1 cellular context compared by ENCODE assay signal in the genomic region with DNA sequence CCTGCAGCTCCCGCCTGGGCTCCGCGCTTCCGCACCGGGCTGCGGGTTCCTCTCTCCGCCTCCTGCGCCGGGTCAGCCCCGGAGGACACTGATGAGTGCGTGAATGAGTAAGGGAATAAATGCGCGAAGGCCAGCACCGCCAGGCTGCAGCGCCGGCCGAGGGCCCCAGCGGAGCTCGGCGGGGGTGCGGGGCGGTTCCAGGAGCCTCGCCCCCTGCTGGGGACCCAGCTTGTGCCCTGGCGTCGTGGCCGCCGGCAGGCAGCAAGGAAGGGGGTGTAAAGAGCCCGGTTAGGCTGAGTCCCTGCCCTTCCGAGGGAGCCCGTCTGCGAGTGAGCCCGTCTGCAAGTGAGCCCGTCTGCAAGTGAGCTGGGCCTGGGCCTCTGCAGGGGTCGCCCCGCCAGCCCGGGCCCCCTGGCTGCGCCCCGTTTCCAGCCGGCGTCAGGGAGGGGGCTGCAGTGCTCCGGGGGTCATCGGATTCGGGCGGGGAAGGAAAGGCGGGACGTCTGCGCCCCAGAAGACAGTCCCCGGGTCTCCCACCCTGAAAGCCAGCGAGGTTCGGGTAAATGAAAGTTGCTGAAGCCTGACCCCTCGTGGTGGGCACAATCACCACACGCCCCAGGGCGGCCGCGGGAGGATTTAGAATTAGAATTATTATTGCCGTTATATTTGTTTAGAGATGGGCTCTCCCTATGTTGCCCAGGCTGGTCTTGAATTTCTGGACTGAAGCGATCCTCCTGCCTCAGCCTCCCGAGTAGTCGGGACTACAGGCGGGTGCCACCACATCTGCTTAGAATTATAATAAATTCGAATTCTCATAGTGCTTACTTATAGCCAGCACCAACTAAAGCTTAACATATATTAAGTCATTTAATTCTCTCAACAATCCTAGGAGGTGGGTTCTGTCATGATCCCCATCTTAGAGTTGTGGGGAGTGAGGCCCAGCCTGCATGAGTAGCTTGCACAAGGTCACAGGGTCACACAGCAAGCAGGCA.
TF ChIP-seq lines count a peak whose summit lies in the region.

No MANE protein-coding gene starts in this region.

TF ChIP-seq in SK-N-SH treated with all-trans-retinoic acid at 6 μM for 48 hours, 23 proteins besides CTCF, POLR2A, EP300 and RAD21 (continued from another document):
- TF ChIP-seq CSRNP3 (CRISPR knock-in tag; IDR thresholded peaks at IDR 0.05) (no peak), ZFP3 (CRISPR knock-in tag; IDR thresholded peaks at IDR 0.05) (no peak), TOX (CRISPR knock-in tag; IDR thresholded peaks at IDR 0.05; ENCODE audit: borderline replicate concordance) (no peak), BACH2 (CRISPR knock-in tag; IDR thresholded peaks at IDR 0.05; ENCODE audit: borderline replicate concordance) (no peak), ZNF565 (CRISPR knock-in tag; conservative IDR thresholded peaks at IDR 0.05; ENCODE audit: low read depth) (no peak), ISL1 (CRISPR knock-in tag; IDR thresholded peaks at IDR 0.05) (no peak), GLIS3 (CRISPR knock-in tag; IDR thresholded peaks at IDR 0.05) (no peak), ESRRG (CRISPR knock-in tag; IDR thresholded peaks at IDR 0.05) (no peak), RARB (CRISPR knock-in tag; IDR thresholded peaks at IDR 0.05) (no peak), PPARA (CRISPR knock-in tag; IDR thresholded peaks at IDR 0.05; ENCODE audit: borderline replicate concordance) (no peak), ZFP30 (CRISPR knock-in tag; IDR thresholded peaks at IDR 0.05) (no peak), TCF4 (CRISPR knock-in tag; IDR thresholded peaks at IDR 0.05; ENCODE audit: borderline replicate concordance) (no peak)
- TF ChIP-seq, protein P1, sequence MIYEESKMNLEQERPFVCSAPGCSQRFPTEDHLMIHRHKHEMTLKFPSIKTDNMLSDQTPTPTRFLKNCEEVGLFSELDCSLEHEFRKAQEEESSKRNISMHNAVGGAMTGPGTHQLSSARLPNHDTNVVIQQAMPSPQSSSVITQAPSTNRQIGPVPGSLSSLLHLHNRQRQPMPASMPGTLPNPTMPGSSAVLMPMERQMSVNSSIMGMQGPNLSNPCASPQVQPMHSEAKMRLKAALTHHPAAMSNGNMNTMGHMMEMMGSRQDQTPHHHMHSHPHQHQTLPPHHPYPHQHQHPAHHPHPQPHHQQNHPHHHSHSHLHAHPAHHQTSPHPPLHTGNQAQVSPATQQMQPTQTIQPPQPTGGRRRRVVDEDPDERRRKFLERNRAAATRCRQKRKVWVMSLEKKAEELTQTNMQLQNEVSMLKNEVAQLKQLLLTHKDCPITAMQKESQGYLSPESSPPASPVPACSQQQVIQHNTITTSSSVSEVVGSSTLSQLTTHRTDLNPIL (CRISPR knock-in tag; IDR thresholded peaks at IDR 0.05; ENCODE audit: low read depth): no peak
